ENCODE assay signal across 11 cellular contexts in the genomic region with DNA sequence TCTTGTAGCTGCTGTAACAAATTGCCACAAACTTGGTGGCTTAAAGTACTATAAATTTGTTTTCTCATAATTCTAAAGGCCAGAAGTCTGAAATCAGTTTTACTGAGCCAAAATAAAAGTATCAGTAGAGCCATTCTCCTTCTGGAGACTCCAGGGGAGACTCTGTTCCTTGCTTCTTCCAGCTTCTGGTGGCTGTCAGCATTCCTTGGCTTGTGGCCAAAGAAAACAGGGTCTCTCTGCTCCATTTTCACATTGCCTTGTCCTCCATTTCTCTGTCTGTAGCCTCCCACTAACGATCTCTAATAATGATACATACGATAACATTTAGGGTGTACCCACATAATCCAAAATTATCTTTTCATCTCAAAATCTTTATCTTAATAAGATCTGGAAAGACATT.
DNase-seq lines count a peak whose midpoint lies in the region; ATAC-seq, FAIRE-seq and TF ChIP-seq lines count a peak whose summit lies in the region.
"Had no signal": no experiment of that assay in that cellular context is flagged by ENCODE, and none has a peak within 500 bp of the region (broad histone marks: within the 10 kb centered on the region; RNA-seq: fewer than 3 reads in every experiment).

No MANE protein-coding gene starts in this region.

- in situ Hi-C loops in brain microvascular endothelial cell (cut with HindIII; ENCODE audit: low pct_ligation_motif_present, low sequenced_read_pairs), result no loop called here

- H3K4me3 Mint-ChIP-seq in activated T-cell treated with anti-CD3 and anti-CD28 coated beads, Interleukin-2, amount 50 U/mL, for 72 hours, result no peak overlapping the region

- TF ChIP-seq CTCF in brain microvascular endothelial cell (IDR thresholded peaks at IDR 0.05; ENCODE audit: low read depth, low read length, missing control alignments) (no peak), kidney (IDR thresholded peaks at IDR 0.05; ENCODE audit: borderline replicate concordance, extremely low read depth, insufficient read depth) (no peak)

- H3K4me1 Mint-ChIP-seq in activated T-cell treated with anti-CD3 and anti-CD28 coated beads, Interleukin-2, amount 50 U/mL, for 72 hours (ENCODE audit: low read depth), result no peaks in the 10 kb centered on the region

- H3K36me3 Mint-ChIP-seq in activated T-cell treated with anti-CD3 and anti-CD28 coated beads, Interleukin-2, amount 50 U/mL, for 72 hours (ENCODE audit: insufficient read depth in 2 of 2), result no peaks in the 10 kb centered on the region

- no peak overlapping the region for H3K4me3 ChIP-seq in brain microvascular endothelial cell (ENCODE audit: low read depth, low read length)
- H3K4me3 ChIP-seq in kidney (ENCODE audit: low read length in 2 of 2), result peak overlapping the region in 1 of 2 donors; percentile 25

- no peaks in the 10 kb centered on the region for H3K4me1 ChIP-seq in kidney (ENCODE audit: control insufficient read depth in 1 of 2, insufficient read depth in 1 of 2, low read depth in 1 of 2, low read length in 2 of 2)

- DNase-seq in NCI-H1105 treated with DMSO at 0.1 percent for 48 hours (lab: John Stamatoyannopoulos, UW), result peak; percentile 37
- DNase-seq in NCI-H1105 (lab: John Stamatoyannopoulos, UW), result no peak
- DNase-seq in NCI-H2029 treated with DMSO at 0.1 percent for 48 hours (lab: John Stamatoyannopoulos, UW), result peak; percentile 32
- DNase-seq in brain microvascular endothelial cell, result peak; percentile 53
- DNase-seq in pons (ENCODE audit: low spot score), result peak; percentile 28
- no peak for DNase-seq in AG20443 (ENCODE audit: low spot score)
- DNase-seq in activated T-cell treated with anti-CD3 and anti-CD28 coated beads, Interleukin-2, amount 50 U/mL, for 72 hours, result no peak
- DNase-seq in kidney, result no peak
- DNase-seq: midbrain, T-helper 2 cell had no signal

- intact Hi-C loops in kidney (cut with DNase I), result no loop called here

- no peak for ATAC-seq in activated T-cell treated with anti-CD3 and anti-CD28 coated beads, Interleukin-2, amount 50 U/mL, for 72 hours (replicated peaks in 1 of 2)

- no peak for FAIRE-seq in kidney (lab: Jason Lieb, UNC)

- H3K9me3 Mint-ChIP-seq in activated T-cell treated with anti-CD3 and anti-CD28 coated beads, Interleukin-2, amount 50 U/mL, for 72 hours, result no peaks in the 10 kb centered on the region

- H3K9me3 ChIP-seq in kidney (ENCODE audit: control insufficient read depth in 1 of 2, low read length in 2 of 2), result no peaks in the 10 kb centered on the region

- H3K27ac ChIP-seq in brain microvascular endothelial cell (no peak overlapping the region), kidney (ENCODE audit: low read depth in 2 of 2, low read length in 2 of 2) (peak overlapping the region in 1 of 2 donors; percentile 19)
- H3K27ac ChIP-seq: epithelial cell of prostate had no signal

- H3K36me3 ChIP-seq in brain microvascular endothelial cell (replicated peaks) (no peaks in the 10 kb centered on the region), kidney (ENCODE audit: control insufficient read depth in 1 of 2, insufficient read depth in 2 of 2, low read length in 2 of 2) (no peaks in the 10 kb centered on the region)

- H3K27me3 ChIP-seq in brain microvascular endothelial cell (replicated peaks), result no peaks in the 10 kb centered on the region

- H3K9ac ChIP-seq in kidney (ENCODE audit: low read length in 2 of 2), result no peak overlapping the region

- no peaks in the 10 kb centered on the region for H3K27me3 Mint-ChIP-seq in activated T-cell treated with anti-CD3 and anti-CD28 coated beads, Interleukin-2, amount 50 U/mL, for 72 hours (ENCODE audit: low read depth)

- H3K27ac Mint-ChIP-seq in activated T-cell treated with anti-CD3 and anti-CD28 coated beads, Interleukin-2, amount 50 U/mL, for 72 hours, result no peak overlapping the region

Comparison
In these comparisons a context has a peak if more than half of its experiments do, and no peak if none do; other contexts are left out.
1. DNase-seq: peak in NCI-H1105 treated with DMSO at 0.1 percent for 48 hours (single experiment), NCI-H2029 treated with DMSO at 0.1 percent for 48 hours (single experiment), brain microvascular endothelial cell (single experiment) and pons (single experiment); none in NCI-H1105 (single experiment), AG20443 (single experiment), activated T-cell treated with anti-CD3 and anti-CD28 coated beads, Interleukin-2, amount 50 U/mL, for 72 hours (0 of 2) and kidney (single experiment).